In genomic region chr7:144842377-144842851, GRCh38 we compare ENCODE assay signal across 9 cellular contexts. TPM values are rescaled to one million over a fixed set of nuclear protein-coding genes. Genes with fewer than 3 reads are reported as not detected.
DNase-seq lines count a peak whose midpoint lies in the region; ATAC-seq and TF ChIP-seq lines count a peak whose summit lies in the region.
"Had no signal": no experiment of that assay in that cellular context is flagged by ENCODE, and none has a peak within 500 bp of the region (broad histone marks: within the 10 kb centered on the region; RNA-seq: fewer than 3 reads in every experiment).

No MANE protein-coding gene starts in this region.

- no peak overlapping the region for H3K4me3 ChIP-seq in cardiac fibroblast (replicated peaks in 1 of 2; ENCODE audit: low read depth in 2 of 2, low read length in 2 of 2)
- H3K4me3 ChIP-seq in mucosa of descending colon = no peak overlapping the region
- no peak overlapping the region for H3K4me3 ChIP-seq in vagina

- H3K4me1 ChIP-seq in mucosa of descending colon (ENCODE audit: low read depth) (no peaks in the 10 kb centered on the region), vagina (no peaks in the 10 kb centered on the region)

- H3K36me3 ChIP-seq in mucosa of descending colon (ENCODE audit: low read depth) (no peaks in the 10 kb centered on the region), vagina (no peaks in the 10 kb centered on the region)

- intact Hi-C loops in mucosa of descending colon (cut with DNase I, micrococcal nuclease) = no loop called here
- intact Hi-C loops in vagina (cut with DNase I) = no loop called here

- H3K9me3 ChIP-seq in mucosa of descending colon (no peaks in the 10 kb centered on the region), vagina (no peaks in the 10 kb centered on the region)

- no peak for TF ChIP-seq POLR2A in vagina (IDR thresholded peaks at IDR 0.05)

- ATAC-seq in GM18517 (IDR thresholded peaks at IDR 0.05; ENCODE audit: unreplicated experiment) (peak; percentile 87), mucosa of descending colon (peak; percentile 97)

- peak; percentile 33 for DNase-seq in H4 (ENCODE audit: low spot score)
- DNase-seq in M059J (ENCODE audit: low read depth) = peak; percentile 37
- DNase-seq in cardiac fibroblast (ENCODE audit: low read depth in 2 of 2) = peak; percentile 61 to 88
- peak; percentile 51 to 80 (median 64) for DNase-seq in mucosa of descending colon
- DNase-seq in KG1 (lab: John Stamatoyannopoulos, UW) = no peak
- no peak for DNase-seq in AG08396 (ENCODE audit: low spot score)
- DNase-seq in vagina (ENCODE audit: extremely low spot score in 2 of 2) = no peak

- TF ChIP-seq CTCF in cardiac fibroblast (IDR thresholded peaks at IDR 0.05; ENCODE audit: low read depth, low read length) (no peak), mucosa of descending colon (IDR thresholded peaks at IDR 0.05) (no peak), vagina (IDR thresholded peaks at IDR 0.05) (no peak)

- no peaks in the 10 kb centered on the region for H3K27me3 ChIP-seq in vagina

- H3K27ac ChIP-seq in vagina = no peak overlapping the region
- H3K27ac ChIP-seq: KMS-11 had no signal

RNA-seq across cellular contexts. Expression of gene TPK1, which starts 6.6 kb away (rescaled TPM):
- 6.2 and 6.5 TPM in 2 replicates for total RNA-seq in H4 (2014; rRNA removed; shearing (Covaris generic))
- total RNA-seq in M059J (2014; rRNA removed; shearing (Covaris generic)) = 0.27 and 1.7 TPM in 2 replicates
- total RNA-seq in mucosa of descending colon = 10 to 100 TPM; 11.4 to 14.2 (median 13.3) TPM
- 1.7 TPM for total RNA-seq in vagina

Comparison
In these comparisons a context has a peak if more than half of its experiments do, and no peak if none do; other contexts are left out.
1. DNase-seq: peak in H4 (single experiment), M059J (single experiment), cardiac fibroblast (2 of 2) and mucosa of descending colon (3 of 3); none in KG1 (single experiment), AG08396 (single experiment) and vagina (0 of 2).